Comparison of ENCODE assay signal across 22 cellular contexts in the genomic region with DNA sequence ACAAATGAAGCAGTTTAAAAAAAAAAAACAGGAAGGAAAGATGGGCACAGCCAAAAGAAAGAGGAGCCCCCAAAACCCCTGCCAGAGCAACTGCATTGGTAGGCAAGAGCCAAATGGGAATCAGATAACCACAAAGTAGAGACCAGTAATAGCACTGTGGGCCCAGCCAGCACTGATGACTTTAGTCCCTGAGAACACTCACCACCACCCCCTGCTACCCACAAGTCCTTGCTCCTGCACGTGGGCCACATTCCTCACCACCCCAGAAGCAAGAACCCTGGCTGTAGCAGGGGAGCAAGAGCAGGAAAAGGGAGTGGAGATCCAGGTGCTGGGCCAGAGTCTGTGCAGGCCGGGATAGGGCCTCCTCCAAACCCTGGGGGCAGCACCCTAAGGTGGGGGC.
"Had no signal": no experiment of that assay in that cellular context is flagged by ENCODE, and none has a peak within 500 bp of the region (broad histone marks: within the 10 kb centered on the region; RNA-seq: fewer than 3 reads in every experiment).

No MANE protein-coding gene starts in this region.

- H3K36me3 Mint-ChIP-seq: T-cell had no signal

- H3K27ac Mint-ChIP-seq: T-cell had no signal

- H3K4me3 ChIP-seq: SJSA1, SK-N-MC had no signal

- H3K27me3 ChIP-seq: SJSA1 had no signal

- H3K4me1 Mint-ChIP-seq: T-cell had no signal

- H3K9me3 Mint-ChIP-seq: T-cell had no signal

- H3K4me3 Mint-ChIP-seq: T-cell had no signal

- H3K36me3 ChIP-seq: SJSA1 had no signal

- H3K4me1 ChIP-seq: SJSA1 had no signal

- DNase-seq: Karpas-422, KG1, MM.1S, NCI-H1092 treated with DMSO at 0.1 percent for 48 hours, NCI-H1436, NCI-H187, NCI-H2029, NCI-H2081 treated with DMSO at 0.1 percent for 48 hours, NCI-H2171, NCI-H226, NCI-H446, NCI-H510A, NCI-H524 treated with DMSO at 0.1 percent for 48 hours, NCI-H69, NCI-H774, Right ventricle myocardium superior, RPMI8226, SIG-M5, T-cell had no signal

- ATAC-seq: T-cell had no signal

- H3K27ac ChIP-seq: HL-60, SJSA1, SK-N-MC had no signal

- H3K9me3 ChIP-seq: SJSA1 had no signal
